Comparison of ENCODE assay signal across 8 cellular contexts in the genomic region with DNA sequence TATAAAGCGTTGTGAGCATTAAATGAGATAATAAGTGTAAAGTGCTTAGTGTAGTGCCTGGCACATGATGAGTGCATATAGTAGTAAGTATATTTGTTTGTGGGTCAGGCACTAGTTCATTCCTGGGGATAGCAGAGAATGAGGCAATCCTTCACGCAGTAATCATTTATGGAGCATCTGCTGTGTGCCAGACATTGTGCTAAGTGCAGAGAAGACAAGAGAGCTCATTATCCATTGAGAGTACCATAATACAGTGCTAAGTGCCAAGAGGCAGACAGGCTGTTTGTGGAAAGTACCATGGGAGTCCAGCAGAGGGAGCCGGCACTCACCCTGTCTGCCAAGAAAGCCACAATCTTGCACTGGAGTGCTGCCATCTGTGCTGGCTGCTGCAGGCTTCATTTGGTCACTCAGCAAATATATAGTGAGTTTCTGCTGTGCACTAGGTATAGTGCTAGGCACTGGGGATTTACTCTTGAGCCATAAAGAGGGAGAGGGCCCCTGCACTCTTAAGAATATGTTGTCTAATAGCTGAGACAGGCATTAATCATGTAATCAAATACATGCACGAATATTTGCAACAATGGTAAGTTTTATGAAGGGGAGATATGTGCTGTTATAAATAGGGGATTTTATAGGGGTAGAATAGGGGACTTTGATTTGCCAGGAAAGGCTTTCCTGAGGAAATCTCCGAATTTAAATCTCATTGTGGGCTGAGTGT. TPM values are rescaled to one million over a fixed set of nuclear protein-coding genes. Genes with fewer than 3 reads are reported as not detected.
DNase-seq lines count a peak whose midpoint lies in the region; ATAC-seq and TF ChIP-seq lines count a peak whose summit lies in the region.

No MANE protein-coding gene starts in this region.

- TF ChIP-seq CTCF in A673 (conservative IDR thresholded peaks at IDR 0.05; ENCODE audit: low read depth, low read length) = peak; percentile 95

- peaks cover 30% of the 10 kb centered on the region for H3K36me3 ChIP-seq in A673 (ENCODE audit: insufficient read depth, low read length, poor library complexity, severe bottlenecking)
- no peaks in the 10 kb centered on the region for H3K36me3 ChIP-seq in aorta (ENCODE audit: control insufficient read depth in 1 of 2, insufficient read depth in 2 of 2, low read length in 1 of 2)

- no peaks in the 10 kb centered on the region for H3K27me3 ChIP-seq in A673 (replicated peaks; ENCODE audit: insufficient read depth, low read depth, low read length, poor library complexity)
- H3K27me3 ChIP-seq in aorta (ENCODE audit: control insufficient read depth in 1 of 2, insufficient read depth in 2 of 2, low read length in 1 of 2) = no peaks in the 10 kb centered on the region

- peaks cover 21% of the 10 kb centered on the region for H3K4me1 ChIP-seq in A673 (ENCODE audit: insufficient read depth, low read length, poor library complexity, severe bottlenecking)
- H3K4me1 ChIP-seq in aorta (ENCODE audit: control insufficient read depth in 1 of 2, insufficient read depth in 2 of 2, low read length in 2 of 2) = no peaks in the 10 kb centered on the region

- 11 to 17% methylated on average over 5 of the region's 5 CpGs for WGBS in aorta, 2 donors

- peaks cover 79 to 83% (median 79%) of the 10 kb centered on the region in 3 donors for H3K4me1 Mint-ChIP-seq in T-cell
- peaks cover 68% of the 10 kb centered on the region for H3K4me1 Mint-ChIP-seq in activated naive CD8-positive, alpha-beta T cell treated with anti-CD3 and anti-CD28 coated beads, Interleukin-2, amount 50 U/mL, for 24 hours

- no TSS peak for BruUV-seq in A673 (replicated peaks; lab: Mats Ljungman, UMichigan)

- intact Hi-C loops in A673 (cut with micrococcal nuclease; ENCODE audit: unreplicated experiment) = no loop called here
- intact Hi-C loops in cardiac septum (cut with DNase I) = loop anchor here (10.0 kb wide), 1 partner anchor 193 kb away; no protein-coding TSS in a partner anchor
- intact Hi-C loops in aorta (cut with DNase I) = loop anchor here in 1 of 2 donors (10.0 kb wide), 1 partner anchor 73 kb away; a partner anchor contains a TSS

- H3K9me3 ChIP-seq in A673 (ENCODE audit: low read depth, low read length, poor library complexity, severe bottlenecking) (no peaks in the 10 kb centered on the region), aorta (ENCODE audit: control insufficient read depth, low read length) (no peaks in the 10 kb centered on the region)

- H3K4me3 ChIP-seq in A673 (ENCODE audit: low read depth, low read length, poor library complexity, severe bottlenecking) = no peak overlapping the region
- H3K4me3 ChIP-seq in aorta (ENCODE audit: low read length in 2 of 2) = no peak overlapping the region

- ATAC-seq in GM18868 (IDR thresholded peaks at IDR 0.05; ENCODE audit: unreplicated experiment) (peak; percentile 66), T-cell (replicated peaks in 1 of 4) (peak; percentile 66 to 76 (median 72)), aorta (ENCODE audit: low FRiP score) (peak; percentile 94)
- peak; percentile 73 for ATAC-seq in activated naive CD8-positive, alpha-beta T cell treated with anti-CD3 and anti-CD28 coated beads, Interleukin-2, amount 50 U/mL, for 24 hours

- H3K27ac Mint-ChIP-seq in T-cell = peak overlapping the region; percentile 55 to 65
- no peak overlapping the region for H3K27ac Mint-ChIP-seq in activated naive CD8-positive, alpha-beta T cell treated with anti-CD3 and anti-CD28 coated beads, Interleukin-2, amount 50 U/mL, for 24 hours

- H3K27ac ChIP-seq in A673 (ENCODE audit: low read depth, low read length, poor library complexity, severe bottlenecking) (no peak overlapping the region), aorta (ENCODE audit: low read depth in 1 of 2, low read length in 2 of 2) (no peak overlapping the region)

- DNase-seq in A673 (ENCODE audit: low spot score) = peak; percentile 87
- peak; percentile 79 for DNase-seq in NCI-H1436 (lab: John Stamatoyannopoulos, UW)
- DNase-seq in T-cell = peak; percentile 29 to 75 (median 62)
- peak; percentile 76 for DNase-seq in activated naive CD8-positive, alpha-beta T cell treated with anti-CD3 and anti-CD28 coated beads, Interleukin-2, amount 50 U/mL, for 24 hours
- peak; percentile 91 for DNase-seq in cardiac septum (ENCODE audit: low spot score)
- peak; percentile 96 for DNase-seq in putamen (ENCODE audit: low spot score)
- DNase-seq in aorta = peak; percentile 93

- CTCF ChIA-PET in A673 (lab: Charles Lee) (interaction anchor here (0.5 to 1.3 kb wide), 4 partner anchors 9 to 479 kb away, joined by 3 to 9 read pairs (median 3); no protein-coding TSS in a partner anchor), T-cell (lab: Charles Lee) (interaction anchor here (0.5 to 2.4 kb wide), 14 partner anchors 9 to 343 kb away, joined by 3 to 23 read pairs (median 4); a partner anchor contains a TSS)

- no peaks in the 10 kb centered on the region for H3K27me3 Mint-ChIP-seq in T-cell
- H3K27me3 Mint-ChIP-seq in activated naive CD8-positive, alpha-beta T cell treated with anti-CD3 and anti-CD28 coated beads, Interleukin-2, amount 50 U/mL, for 24 hours = no peaks in the 10 kb centered on the region

- peaks cover 31% of the 10 kb centered on the region for H3K36me3 Mint-ChIP-seq in T-cell
- peaks cover 53% of the 10 kb centered on the region for H3K36me3 Mint-ChIP-seq in activated naive CD8-positive, alpha-beta T cell treated with anti-CD3 and anti-CD28 coated beads, Interleukin-2, amount 50 U/mL, for 24 hours (ENCODE audit: low read depth)

- POLR2A ChIA-PET in A673 (lab: Charles Lee; ENCODE audit: low non-redundant PET) = interaction anchor here (0.8 kb wide), 1 partner anchor 13 kb away, joined by 5 read pairs; a partner anchor contains a TSS
- POLR2A ChIA-PET in T-cell (lab: Charles Lee) = no interaction called here

- no peaks in the 10 kb centered on the region for H3K9me3 Mint-ChIP-seq in T-cell
- H3K9me3 Mint-ChIP-seq in activated naive CD8-positive, alpha-beta T cell treated with anti-CD3 and anti-CD28 coated beads, Interleukin-2, amount 50 U/mL, for 24 hours = no peaks in the 10 kb centered on the region

- peak overlapping the region in 1 of 3 donors; percentile 58 for H3K4me3 Mint-ChIP-seq in T-cell
- no peak overlapping the region for H3K4me3 Mint-ChIP-seq in activated naive CD8-positive, alpha-beta T cell treated with anti-CD3 and anti-CD28 coated beads, Interleukin-2, amount 50 U/mL, for 24 hours

RNA-seq across cellular contexts. Expression of a gene that starts 12.9 kb away (rescaled TPM):
- total RNA-seq in A673 (2021) (1.6 and 2.0 TPM in 2 replicates), T-cell (1 to 10 TPM in 4 of 5 donors, under 1 TPM in 1; 0.70 to 2.5 (median 1.5) TPM), cardiac septum (3.8 TPM), aorta (1 to 10 TPM; 3.4 to 5.1 TPM)
- 1 to 10 TPM in 1 of 2 donors, not detected in 1; 9.3 TPM for polyA plus RNA-seq in aorta

RNA-seq across cellular contexts. Expression of a gene that starts 13.2 kb away (rescaled TPM):
- total RNA-seq in A673 (2021) (222 and 239 TPM in 2 replicates), T-cell (100 to 1,000 TPM in 4 of 5 donors, 10 to 100 TPM in 1; 88.8 to 130 (median 121) TPM), cardiac septum (94.9 TPM), aorta (100 to 1,000 TPM; 125 to 137 TPM)
- 100 to 1,000 TPM in 1 of 2 donors, 10 to 100 TPM in 1; 47.2 to 117 TPM for polyA plus RNA-seq in aorta
